17 cellular contexts compared by ENCODE assay signal in the genomic region with DNA sequence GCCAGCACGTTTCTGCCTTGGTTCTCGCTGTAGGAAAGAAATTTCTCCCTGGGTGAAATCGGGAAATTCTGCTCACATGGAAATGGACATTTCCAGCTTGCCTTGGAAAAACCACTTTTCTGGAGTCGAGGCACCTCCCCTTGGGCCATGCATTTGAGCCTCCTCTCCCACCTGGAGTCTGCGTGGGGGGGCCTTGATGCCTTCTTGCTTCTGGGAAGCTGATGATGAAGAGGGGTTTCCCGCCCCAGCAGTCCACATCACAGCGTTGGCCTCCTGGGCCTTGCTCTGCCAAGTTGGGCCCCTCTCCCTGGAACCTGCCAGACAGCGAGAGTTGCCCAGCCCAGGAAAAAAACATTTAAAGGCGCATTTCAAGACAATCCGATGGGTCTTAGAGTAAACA. TPM values are rescaled to one million over a fixed set of nuclear protein-coding genes. Genes with fewer than 3 reads are reported as not detected.
"Had no signal": no experiment of that assay in that cellular context is flagged by ENCODE, and none has a peak within 500 bp of the region (broad histone marks: within the 10 kb centered on the region; RNA-seq: fewer than 3 reads in every experiment).

No MANE protein-coding gene starts in this region.

- H3K27me3 ChIP-seq: gastroesophageal sphincter, thyroid gland, uterus had no signal

- H3K27ac Mint-ChIP-seq: T-helper 17 cell had no signal

- H3K27ac ChIP-seq: epithelial cell of prostate, thyroid gland, uterus had no signal

- H3K36me3 ChIP-seq: uterus had no signal

- ATAC-seq: gastroesophageal sphincter, T-helper 17 cell had no signal

- H3K4me3 ChIP-seq: gastroesophageal sphincter, thyroid gland, uterus had no signal

- H3K27me3 Mint-ChIP-seq: T-helper 17 cell had no signal

- H3K9me3 ChIP-seq: gastroesophageal sphincter, SK-N-SH, thyroid gland, uterus had no signal

- DNase-seq: activated CD4-positive, alpha-beta T cell treated with anti-CD3 and anti-CD28 coated beads, Interleukin-2, amount 50 U/mL, for 48 hours; activated CD4-positive, CD25-positive, alpha-beta regulatory T cell; activated CD8-positive, alpha-beta memory T cell treated with anti-CD3 and anti-CD28 coated beads, Interleukin-2, amount 50 U/mL, for 4 hours; activated naive CD4-positive, alpha-beta T cell treated with Interleukin-2 at 50 U/mL for 16 hours; central memory CD4-positive, alpha-beta T cell; effector memory CD4-positive, alpha-beta T cell; kidney glomerular epithelial cell; midbrain; SK-N-SH; stimulated activated CD4-positive, alpha-beta T cell treated with anti-CD3 and anti-CD28 coated beads, Interleukin-4, amount 100 ng/mL, for 24 hours; T-helper 17 cell; thyroid gland; uterus had no signal

RNA-seq across cellular contexts. Expression of a gene that starts 21.7 kb away (rescaled TPM):
- total RNA-seq: pulmonary artery endothelial cell, T-helper 17 cell had no signal

RNA-seq across cellular contexts. Expression of a gene that starts 22.8 kb away (rescaled TPM):
- total RNA-seq: pulmonary artery endothelial cell, T-helper 17 cell, thyroid gland had no signal
- polyA plus RNA-seq: liver had no signal
